ENCODE assay signal across 8 cellular contexts in the genomic region with DNA sequence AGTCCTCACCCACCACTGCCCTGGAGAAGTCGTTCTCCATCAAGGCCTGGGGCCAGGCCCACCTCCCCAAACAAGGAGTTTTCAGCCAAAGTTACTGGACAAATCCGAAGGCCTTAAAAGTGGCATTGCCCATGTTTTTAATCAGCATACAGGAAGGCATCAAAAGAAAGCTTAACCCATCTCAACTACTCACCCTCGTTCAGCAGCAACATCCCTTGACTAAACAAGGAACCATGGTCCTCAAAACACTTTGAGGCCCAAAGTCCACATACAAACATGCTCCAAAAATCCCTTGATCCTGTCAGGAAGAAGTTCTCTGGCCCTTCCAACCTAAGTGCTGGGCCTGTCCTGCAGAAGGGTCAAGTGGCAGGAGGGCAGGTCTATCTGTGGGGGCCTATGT. TPM values are rescaled to one million over a fixed set of nuclear protein-coding genes. Genes with fewer than 3 reads are reported as not detected.
DNase-seq lines count a peak whose midpoint lies in the region; ATAC-seq, FAIRE-seq and TF ChIP-seq lines count a peak whose summit lies in the region.

No MANE protein-coding gene starts in this region.

- H3K27ac ChIP-seq in VCaP: peak overlapping the region; percentile 90
- H3K27ac ChIP-seq in pancreas: peak overlapping the region in 1 of 4 donors; percentile 86

- H3K4me3 ChIP-seq in skeletal muscle satellite cell (ENCODE audit: low read length) (peak overlapping the region; percentile 99), pancreas (peak overlapping the region in 2 of 4 donors; percentile 70 to 100)

- H3K4me1 ChIP-seq in skeletal muscle satellite cell (ENCODE audit: control insufficient read depth, insufficient read depth, low read length) (peaks cover 39% of the 10 kb centered on the region), pancreas (peaks cover 0 to 24% (median 13%) of the 10 kb centered on the region in 3 donors)

- H3K27me3 Mint-ChIP-seq in glutamatergic neuron (ENCODE audit: unreplicated experiment): peaks cover 6% of the 10 kb centered on the region

- TF ChIP-seq POLR2A in GM12892 (IDR thresholded peaks at IDR 0.05; ENCODE audit: low read depth, low read length): no peak

- H3K27ac Mint-ChIP-seq in glutamatergic neuron (ENCODE audit: unreplicated experiment): peak overlapping the region; percentile 53

- peak overlapping the region; percentile 98 for H3K9ac ChIP-seq in skeletal muscle satellite cell (ENCODE audit: low read depth, low read length)

- DNase-seq in GM12892 (ENCODE audit: insufficient read length) (no peak), glutamatergic neuron (no peak), SHP77 (lab: John Stamatoyannopoulos, UW) (no peak), pancreas (no peak)

- no peaks in the 10 kb centered on the region for H3K36me3 Mint-ChIP-seq in glutamatergic neuron (ENCODE audit: unreplicated experiment)

- H3K27me3 ChIP-seq in skeletal muscle satellite cell (ENCODE audit: control insufficient read depth, insufficient read depth, low read length) (no peaks in the 10 kb centered on the region), pancreas (no peaks in the 10 kb centered on the region)

- intact Hi-C loops in pancreas (cut with DNase I): loop anchor here in 1 of 3 donors (10.0 kb wide), 1 partner anchor 171 kb away; no protein-coding TSS in a partner anchor

- WGBS in pancreas, 2 donors: 53 to 63% methylated on average over 3 of the region's 3 CpGs

- peak overlapping the region; percentile 98 for H3K4me3 Mint-ChIP-seq in glutamatergic neuron (ENCODE audit: unreplicated experiment)

- H3K4me1 Mint-ChIP-seq in glutamatergic neuron (ENCODE audit: low read depth, unreplicated experiment): peaks cover 45% of the 10 kb centered on the region

- H3K36me3 ChIP-seq in skeletal muscle satellite cell (ENCODE audit: insufficient read depth, low read length) (peaks cover 23% of the 10 kb centered on the region), pancreas (no peaks in the 10 kb centered on the region)

- FAIRE-seq in GM12892 (lab: Jason Lieb, UNC): peak; percentile 33
- FAIRE-seq in pancreas (lab: Jason Lieb, UNC): no peak

- H3K9me3 ChIP-seq in skeletal muscle satellite cell (replicated peaks; ENCODE audit: low read length): no peaks in the 10 kb centered on the region
- no peaks in the 10 kb centered on the region for H3K9me3 ChIP-seq in pancreas

- ATAC-seq in HG02588 (IDR thresholded peaks at IDR 0.05; ENCODE audit: unreplicated experiment): no peak
- ATAC-seq in HG02610 (IDR thresholded peaks at IDR 0.05; ENCODE audit: unreplicated experiment): no peak
- no peak for ATAC-seq in pancreas

- peak overlapping the region; percentile 98 for H3K4me2 ChIP-seq in skeletal muscle satellite cell (ENCODE audit: low read length)

- no peak for TF ChIP-seq CTCF in VCaP (conservative IDR thresholded peaks at IDR 0.05)
- TF ChIP-seq CTCF in glutamatergic neuron (IDR thresholded peaks at IDR 0.05; ENCODE audit: partially characterized antibody, unreplicated experiment): no peak
- no peak for TF ChIP-seq CTCF in pancreas (IDR thresholded peaks at IDR 0.05)

- peaks cover 12% of the 10 kb centered on the region for H3K9me3 Mint-ChIP-seq in glutamatergic neuron (ENCODE audit: unreplicated experiment)

RNA-seq across cellular contexts. Expression of a gene that starts 1.6 kb away (rescaled TPM):
- 251 TPM for polyA plus RNA-seq in GM12892 (2012; ENCODE audit: missing spikeins)
- 326 TPM for total RNA-seq in glutamatergic neuron (ENCODE audit: unreplicated experiment)
- 166 and 196 TPM in 2 replicates for total RNA-seq in skeletal muscle satellite cell (2012; rRNA removed)
- 100 to 1,000 TPM in 2 of 6 donors, 10 to 100 TPM in 4; 43.2 to 124 (median 69.3) TPM for total RNA-seq in pancreas
- 100 to 1,000 TPM in 1 of 2 donors, 10 to 100 TPM in 1; 71.8 to 116 TPM for polyA plus RNA-seq in pancreas
